19 cellular contexts compared by ENCODE assay signal in genomic region chr18:39945076-39945475, GRCh38.
DNase-seq lines count a peak whose midpoint lies in the region; ATAC-seq, FAIRE-seq and TF ChIP-seq lines count a peak whose summit lies in the region.
"Had no signal": no experiment of that assay in that cellular context is flagged by ENCODE, and none has a peak within 500 bp of the region (broad histone marks: within the 10 kb centered on the region; RNA-seq: fewer than 3 reads in every experiment).

No MANE protein-coding gene starts in this region.

- FAIRE-seq in bronchial epithelial cell (lab: Jason Lieb, UNC) (no peak), keratinocyte (lab: Jason Lieb, UNC) (no peak)
- FAIRE-seq: G401.6, GM12878 had no signal

- H3K27me3 ChIP-seq in GM23338 (ENCODE audit: insufficient read depth), result no peaks in the 10 kb centered on the region
- H3K27me3 ChIP-seq in bronchial epithelial cell (ENCODE audit: control insufficient read depth, insufficient read depth, low read length), result no peaks in the 10 kb centered on the region
- no peaks in the 10 kb centered on the region for H3K27me3 ChIP-seq in keratinocyte (ENCODE audit: control insufficient read depth, extremely low read depth, insufficient read depth, low read length)

- DNase-seq in GM23338 (ENCODE audit: low spot score) (no peak), LHCN-M2 (ENCODE audit: low read depth) (peak; percentile 15), bronchial epithelial cell (ENCODE audit: low read depth) (peak; percentile 22), keratinocyte (ENCODE audit: low read depth, low spot score) (no peak), islet precursor cell (no peak), left lobe of liver (ENCODE audit: low spot score) (no peak)
- DNase-seq: Caco-2, DMS79 treated with DMSO at 0.1 percent for 48 hours, GM23248, Karpas-422, NCI-H187 treated with DMSO at 0.1 percent for 48 hours, NCI-H774, Right ventricle myocardium superior, SK-N-SH, T-cell had no signal

- H3K36me3 ChIP-seq in GM23338 (ENCODE audit: insufficient read depth) (no peaks in the 10 kb centered on the region), bronchial epithelial cell (ENCODE audit: control insufficient read depth, insufficient read depth, low read length) (no peaks in the 10 kb centered on the region), keratinocyte (ENCODE audit: control insufficient read depth in 2 of 2, extremely low read depth in 1 of 2, insufficient read depth in 2 of 2, low read length in 2 of 2) (no peaks in the 10 kb centered on the region)

- no peaks in the 10 kb centered on the region for H3K27me3 Mint-ChIP-seq in GM23338 (ENCODE audit: insufficient read depth, low read depth, poor library complexity)
- H3K27me3 Mint-ChIP-seq: T-cell had no signal

- H3K9me1 ChIP-seq in keratinocyte (ENCODE audit: control insufficient read depth, extremely low read depth, insufficient read depth, low read length), result no peaks in the 10 kb centered on the region

- peaks cover 16% of the 10 kb centered on the region for H3K4me1 Mint-ChIP-seq in GM23338
- H3K4me1 Mint-ChIP-seq: T-cell had no signal

- H2AFZ ChIP-seq in GM23338, result peak overlapping the region; percentile 16; the same call in 1 of the 2 replicates
- H2AFZ ChIP-seq in keratinocyte (ENCODE audit: control insufficient read depth, low read length), result peak overlapping the region; percentile 81
- H2AFZ ChIP-seq: GM23248 had no signal

- dilution Hi-C loops in keratinocyte (cut with MboI; ENCODE audit: extremely low pct_ligation_motif_present, low sequenced_read_pairs), result no loop called here

- H3K9me3 Mint-ChIP-seq in GM23338, result no peaks in the 10 kb centered on the region

- H3K27ac Mint-ChIP-seq in GM23338, result no peak overlapping the region
- H3K27ac Mint-ChIP-seq: T-cell had no signal

- H3F3A ChIP-seq in GM23338 (replicated peaks; ENCODE audit: low read depth), result no peaks in the 10 kb centered on the region

- H3K27ac ChIP-seq in GM23338 (ENCODE audit: low read depth), result no peak overlapping the region
- no peak overlapping the region for H3K27ac ChIP-seq in keratinocyte (ENCODE audit: control insufficient read depth, insufficient read depth, low read length)

- H4K20me1 ChIP-seq in GM23338 (replicated peaks; ENCODE audit: insufficient read depth), result no peaks in the 10 kb centered on the region
- no peaks in the 10 kb centered on the region for H4K20me1 ChIP-seq in keratinocyte (ENCODE audit: control insufficient read depth, extremely low read depth, insufficient read depth, low read length)

- H3K9me3 ChIP-seq in keratinocyte (ENCODE audit: control insufficient read depth, low read depth, low read length), result no peaks in the 10 kb centered on the region
- H3K9me3 ChIP-seq: Caco-2, SK-N-SH had no signal

- no peak overlapping the region for H3K9ac ChIP-seq in keratinocyte (ENCODE audit: control insufficient read depth, extremely low read depth, insufficient read depth, low read length)
- H3K9ac ChIP-seq: GM23248, SK-N-SH had no signal

- no peak for ATAC-seq in GM23338
- ATAC-seq in left lobe of liver, result no peak
- no peak for ATAC-seq in HG03196 (IDR thresholded peaks at IDR 0.05; ENCODE audit: unreplicated experiment)
- ATAC-seq: GM12878, Panc1, T-cell had no signal

- no peaks in the 10 kb centered on the region for H3K79me2 ChIP-seq in GM23338 (replicated peaks; ENCODE audit: insufficient read depth)
- H3K79me2 ChIP-seq in keratinocyte (ENCODE audit: control insufficient read depth, insufficient read depth, low read length), result no peaks in the 10 kb centered on the region

- H3K4me3 ChIP-seq in GM23338 (no peak overlapping the region), bronchial epithelial cell (ENCODE audit: low read depth, low read length) (no peak overlapping the region), keratinocyte (ENCODE audit: control insufficient read depth in 2 of 3, extremely low read depth in 1 of 3, insufficient read depth in 2 of 3, low read depth in 1 of 3, low read length in 3 of 3) (no peak overlapping the region)
- H3K4me3 ChIP-seq: GM12878, GM23248 had no signal

- H3K36me3 Mint-ChIP-seq in GM23338 (ENCODE audit: low read depth), result no peaks in the 10 kb centered on the region
- H3K36me3 Mint-ChIP-seq: T-cell had no signal

- H3K4me1 ChIP-seq in GM23338 (ENCODE audit: insufficient read depth), result peaks cover 4% of the 10 kb centered on the region; the same call in 1 of the 2 replicates
- peaks cover 25% of the 10 kb centered on the region for H3K4me1 ChIP-seq in keratinocyte (ENCODE audit: control insufficient read depth, extremely low read depth, insufficient read depth, low read length)

- TF ChIP-seq CTCF in GM23338 (conservative IDR thresholded peaks at IDR 0.05; ENCODE audit: low read depth in 2 of 2), result no peak
- no peak for TF ChIP-seq CTCF in bronchial epithelial cell (IDR thresholded peaks at IDR 0.05; ENCODE audit: insufficient read depth, low read length, severe bottlenecking)
- no peak for TF ChIP-seq CTCF in keratinocyte (optimal IDR thresholded peaks at IDR 0.05 in 1 of 3, IDR thresholded peaks at IDR 0.05 in 1 of 3, conservative IDR thresholded peaks at IDR 0.05 in 1 of 3; ENCODE audit: extremely low read depth in 1 of 3, insufficient read depth in 2 of 3, low read length in 3 of 3)

- no peaks in the 10 kb centered on the region for H3K9me2 ChIP-seq in GM23338 (ENCODE audit: insufficient read depth)
- H3K9me2 ChIP-seq: SK-N-SH had no signal

- no peak overlapping the region for H3K4me3 Mint-ChIP-seq in GM23338
- H3K4me3 Mint-ChIP-seq: T-cell had no signal

- H3K4me2 ChIP-seq in GM23338 (no peak overlapping the region), keratinocyte (ENCODE audit: control insufficient read depth, extremely low read depth, insufficient read depth, low read depth, low read length) (no peak overlapping the region)
- H3K4me2 ChIP-seq: SK-N-SH had no signal

TF ChIP-seq in GM23338, 12 proteins besides CTCF, POLR2A, EP300 and RAD21:
- no peak for TF ChIP-seq JUNB (IDR thresholded peaks at IDR 0.05; ENCODE audit: unreplicated experiment)
- TF ChIP-seq STAT1 (IDR thresholded peaks at IDR 0.05; ENCODE audit: unreplicated experiment), result no peak
TF ChIP-seq in GM23338: peak in this region for 0.

Comparison
In these comparisons a context has a peak if more than half of its experiments do, and no peak if none do; other contexts are left out.
1. DNase-seq: peak in LHCN-M2 (single experiment) and bronchial epithelial cell (single experiment); none in GM23338 (single experiment), keratinocyte (single experiment), islet precursor cell (single experiment) and left lobe of liver (single experiment).